ENCODE assay signal across 22 cellular contexts in genomic region chr19:5269926-5270325, GRCh38.
DNase-seq lines count a peak whose midpoint lies in the region; ATAC-seq and TF ChIP-seq lines count a peak whose summit lies in the region.
"Had no signal": no experiment of that assay in that cellular context is flagged by ENCODE, and none has a peak within 500 bp of the region (broad histone marks: within the 10 kb centered on the region; RNA-seq: fewer than 3 reads in every experiment).

No MANE protein-coding gene starts in this region.

- H3K4me1 Mint-ChIP-seq in GM23338 (no peaks in the 10 kb centered on the region), WTC11 (no peaks in the 10 kb centered on the region)
- H3K4me1 Mint-ChIP-seq in CD8-positive, alpha-beta T cell (ENCODE audit: low read depth): no peaks in the 10 kb centered on the region
- H3K4me1 Mint-ChIP-seq: CD8-positive, alpha-beta memory T cell had no signal

- ATAC-seq in GM23338: peak; percentile 33; the same call in 2 of the 3 replicates
- peak; percentile 33 for ATAC-seq in WTC11
- ATAC-seq in HG03354 (IDR thresholded peaks at IDR 0.05; ENCODE audit: poor library complexity, severe bottlenecking, unreplicated experiment): no peak
- ATAC-seq in CD8-positive, alpha-beta T cell: no peak
- ATAC-seq: GM12878 had no signal

- H3K4me2 ChIP-seq in GM23338: no peak overlapping the region
- H3K4me2 ChIP-seq in osteoblast (ENCODE audit: insufficient read depth, low read length): no peak overlapping the region
- H3K4me2 ChIP-seq: BLaER1 had no signal

- intact Hi-C loops in CD8-positive, alpha-beta T cell (cut with DNase I, micrococcal nuclease): no loop called here

- POLR2A ChIA-PET in WTC11 (lab: Charles Lee): no interaction called here
- POLR2A ChIA-PET in CD8-positive, alpha-beta T cell (lab: Charles Lee): no interaction called here

- H3K36me3 Mint-ChIP-seq in GM23338 (ENCODE audit: low read depth): peaks cover 51% of the 10 kb centered on the region
- H3K36me3 Mint-ChIP-seq in WTC11: peaks cover 15% of the 10 kb centered on the region
- no peaks in the 10 kb centered on the region for H3K36me3 Mint-ChIP-seq in CD8-positive, alpha-beta T cell
- H3K36me3 Mint-ChIP-seq: CD8-positive, alpha-beta memory T cell had no signal

- H3K27ac ChIP-seq in GM23338 (ENCODE audit: low read depth): 0 out of 2 replicates have a peak overlapping the region, but pooled peaks have one; percentile 55
- H3K27ac ChIP-seq in osteoblast (ENCODE audit: low read depth, low read length): no peak overlapping the region
- no peak overlapping the region for H3K27ac ChIP-seq in CD8-positive, alpha-beta T cell (ENCODE audit: low read depth, low read length)
- H3K27ac ChIP-seq: BLaER1 had no signal

- no peak overlapping the region for H3K4me3 ChIP-seq in GM23338
- H3K4me3 ChIP-seq in osteoblast (ENCODE audit: insufficient read depth, low read length): no peak overlapping the region
- H3K4me3 ChIP-seq in CD8-positive, alpha-beta T cell (ENCODE audit: low read depth, low read length): no peak overlapping the region
- H3K4me3 ChIP-seq: BLaER1, GM12878 had no signal

- H4K20me1 ChIP-seq in GM23338 (replicated peaks; ENCODE audit: insufficient read depth) (peaks cover 7% of the 10 kb centered on the region), osteoblast (ENCODE audit: insufficient read depth, low read length) (peaks cover 9% of the 10 kb centered on the region)
- H4K20me1 ChIP-seq: BLaER1 had no signal

- H3K79me2 ChIP-seq in GM23338 (replicated peaks; ENCODE audit: insufficient read depth): no peaks in the 10 kb centered on the region
- H3K79me2 ChIP-seq in osteoblast (ENCODE audit: insufficient read depth, low read length): no peaks in the 10 kb centered on the region

- no peak overlapping the region for H3K4me3 Mint-ChIP-seq in GM23338
- H3K4me3 Mint-ChIP-seq in WTC11: no peak overlapping the region
- no peak overlapping the region for H3K4me3 Mint-ChIP-seq in CD8-positive, alpha-beta T cell
- H3K4me3 Mint-ChIP-seq: CD4-positive, alpha-beta T cell; CD8-positive, alpha-beta memory T cell had no signal

- no peaks in the 10 kb centered on the region for H3F3A ChIP-seq in GM23338 (replicated peaks; ENCODE audit: low read depth)

- H3K27me3 Mint-ChIP-seq in GM23338 (ENCODE audit: insufficient read depth, low read depth, poor library complexity) (peaks cover 4% of the 10 kb centered on the region), WTC11 (ENCODE audit: low read depth) (no peaks in the 10 kb centered on the region; the same call in 1 of the 2 replicates)
- H3K27me3 Mint-ChIP-seq in CD8-positive, alpha-beta T cell (ENCODE audit: low read depth): no peaks in the 10 kb centered on the region
- H3K27me3 Mint-ChIP-seq: CD4-positive, alpha-beta T cell had no signal

- DNase-seq in GM23338 (ENCODE audit: low spot score) (no peak), WTC11 (ENCODE audit: low spot score) (no peak), osteoblast (ENCODE audit: insufficient read length, low spot score, missing footprints) (peak; percentile 79), HCEC 1CT (no peak)
- no peak for DNase-seq in CD8-positive, alpha-beta T cell
- DNase-seq: 8988T; ACHN; BE2C; C1 segment of cervical spinal cord; CD4-positive, alpha-beta T cell; CD8-positive, alpha-beta memory T cell; COR-L47; DMS 273 treated with DMSO at 0.1 percent for 48 hours; DMS153; DMS53; DMS79; DND-41; EL; GDM1 had no signal

- H3K4me1 ChIP-seq in GM23338 (ENCODE audit: insufficient read depth) (no peaks in the 10 kb centered on the region), osteoblast (ENCODE audit: insufficient read depth, low read length) (no peaks in the 10 kb centered on the region)
- H3K4me1 ChIP-seq in CD8-positive, alpha-beta T cell (ENCODE audit: insufficient read depth, low read length): no peaks in the 10 kb centered on the region
- H3K4me1 ChIP-seq: BE2C had no signal

- H3K27ac Mint-ChIP-seq in GM23338: no peak overlapping the region
- H3K27ac Mint-ChIP-seq in WTC11: no peak overlapping the region
- no peak overlapping the region for H3K27ac Mint-ChIP-seq in CD8-positive, alpha-beta T cell
- H3K27ac Mint-ChIP-seq: CD4-positive, alpha-beta T cell had no signal

- no peaks in the 10 kb centered on the region for H3K9me2 ChIP-seq in GM23338 (ENCODE audit: insufficient read depth)

- H3K27me3 ChIP-seq in GM23338 (ENCODE audit: insufficient read depth): no peaks in the 10 kb centered on the region
- H3K27me3 ChIP-seq in osteoblast (ENCODE audit: insufficient read depth, low read length): no peaks in the 10 kb centered on the region
- H3K27me3 ChIP-seq in CD8-positive, alpha-beta T cell (ENCODE audit: insufficient read depth, low read length): no peaks in the 10 kb centered on the region
- H3K27me3 ChIP-seq: BE2C, BLaER1 had no signal

- H3K9me3 ChIP-seq in osteoblast (ENCODE audit: low read depth, low read length): no peaks in the 10 kb centered on the region
- no peaks in the 10 kb centered on the region for H3K9me3 ChIP-seq in CD8-positive, alpha-beta T cell (ENCODE audit: low read length)
- H3K9me3 ChIP-seq: BE2C, BLaER1 had no signal

- H2AFZ ChIP-seq in GM23338: no peak overlapping the region
- no peak overlapping the region for H2AFZ ChIP-seq in osteoblast (ENCODE audit: low read length)

- H3K36me3 ChIP-seq in GM23338 (ENCODE audit: insufficient read depth) (peaks cover 12% of the 10 kb centered on the region), osteoblast (ENCODE audit: insufficient read depth, low read length) (peaks cover 18% of the 10 kb centered on the region)
- H3K36me3 ChIP-seq in CD8-positive, alpha-beta T cell (ENCODE audit: insufficient read depth, low read length): no peaks in the 10 kb centered on the region

- H3K9me3 Mint-ChIP-seq in GM23338: no peaks in the 10 kb centered on the region; the same call in 2 of the 3 replicates
- H3K9me3 Mint-ChIP-seq in WTC11: no peaks in the 10 kb centered on the region
- H3K9me3 Mint-ChIP-seq in CD8-positive, alpha-beta T cell: no peaks in the 10 kb centered on the region
- H3K9me3 Mint-ChIP-seq: CD4-positive, alpha-beta T cell; CD8-positive, alpha-beta memory T cell had no signal

- TF ChIP-seq CTCF in GM23338 (conservative IDR thresholded peaks at IDR 0.05; ENCODE audit: low read depth in 2 of 2) (no peak), WTC11 (IDR thresholded peaks at IDR 0.05) (no peak), osteoblast (IDR thresholded peaks at IDR 0.05; ENCODE audit: extremely low read depth, low read depth, low read length) (no peak)
- no peak for TF ChIP-seq CTCF in CD8-positive, alpha-beta T cell (IDR thresholded peaks at IDR 0.05)

- CTCF ChIA-PET in WTC11 (lab: Charles Lee): interaction anchor here (0.6 to 0.7 kb wide), 4 partner anchors 23 to 216 kb away, joined by 3 to 4 read pairs (median 3); no protein-coding TSS in a partner anchor
- CTCF ChIA-PET in CD8-positive, alpha-beta T cell (lab: Charles Lee): interaction anchor here (1.1 kb wide), 1 partner anchor 11 kb away, joined by 3 read pairs; no protein-coding TSS in a partner anchor

TF ChIP-seq in WTC11, 78 proteins besides CTCF, POLR2A, EP300 and RAD21:
- TF ChIP-seq NFATC4 (CRISPR knock-in tag; IDR thresholded peaks at IDR 0.05): no peak
- no peak for TF ChIP-seq E2F5 (CRISPR knock-in tag; IDR thresholded peaks at IDR 0.05)
- TF ChIP-seq ATF3 (CRISPR knock-in tag; conservative IDR thresholded peaks at IDR 0.05): no peak
- no peak for TF ChIP-seq EMX1 (CRISPR knock-in tag; IDR thresholded peaks at IDR 0.05)
- TF ChIP-seq SP1 (CRISPR knock-in tag; conservative IDR thresholded peaks at IDR 0.05): no peak
- no peak for TF ChIP-seq OVOL2 (CRISPR knock-in tag; IDR thresholded peaks at IDR 0.05; ENCODE audit: borderline replicate concordance)
- no peak for TF ChIP-seq ZBTB21 (CRISPR knock-in tag; IDR thresholded peaks at IDR 0.05; ENCODE audit: borderline replicate concordance)
- TF ChIP-seq ZNF416 (CRISPR knock-in tag; IDR thresholded peaks at IDR 0.05): no peak

Comparison
In these comparisons a context has a peak if more than half of its experiments do, and no peak if none do; other contexts are left out.
1. ATAC-seq: peak in GM23338 (single experiment) and WTC11 (single experiment); none in HG03354 (single experiment) and CD8-positive, alpha-beta T cell (single experiment).